8 cellular contexts compared by ENCODE assay signal in the genomic region with DNA sequence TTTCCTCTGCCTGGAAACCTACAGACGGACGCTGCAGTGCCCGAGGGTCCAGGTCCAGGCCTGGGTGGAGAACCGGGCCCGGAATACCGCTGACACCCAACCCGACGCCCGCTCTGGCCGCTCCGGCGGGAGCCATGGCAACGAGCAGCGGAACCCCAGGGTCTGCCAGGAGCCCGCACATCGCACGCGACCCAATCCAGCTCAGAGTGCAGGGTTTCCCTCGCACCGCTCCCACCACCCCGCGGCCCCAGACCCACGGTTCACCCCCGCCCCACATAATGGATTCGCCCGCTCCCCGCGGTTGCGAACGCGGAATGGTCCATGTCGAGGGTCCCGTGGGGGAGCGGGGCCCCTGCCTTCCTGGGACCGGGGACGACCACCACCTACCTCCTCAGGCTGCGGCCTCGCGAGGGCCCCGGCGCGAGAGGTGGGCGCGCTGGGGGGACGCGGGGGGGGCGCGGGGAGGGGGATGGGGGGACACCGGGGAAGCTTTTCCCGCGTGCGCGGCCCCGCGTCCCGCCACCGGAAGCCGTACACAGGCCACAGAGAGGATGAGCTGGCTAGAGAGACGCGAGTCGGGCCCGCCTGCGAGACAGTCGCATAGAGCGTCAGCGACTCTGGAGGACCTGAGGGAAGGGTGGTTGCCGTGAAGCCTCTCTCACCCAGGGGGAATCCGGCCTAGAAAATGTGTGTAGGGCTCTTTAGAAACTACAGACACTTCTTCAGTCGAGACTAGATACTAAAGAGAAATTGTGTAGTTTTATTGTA. TPM values are rescaled to one million over a fixed set of nuclear protein-coding genes. Genes with fewer than 3 reads are reported as not detected.
DNase-seq lines count a peak whose midpoint lies in the region; ATAC-seq and TF ChIP-seq lines count a peak whose summit lies in the region.

A gene with protein sequence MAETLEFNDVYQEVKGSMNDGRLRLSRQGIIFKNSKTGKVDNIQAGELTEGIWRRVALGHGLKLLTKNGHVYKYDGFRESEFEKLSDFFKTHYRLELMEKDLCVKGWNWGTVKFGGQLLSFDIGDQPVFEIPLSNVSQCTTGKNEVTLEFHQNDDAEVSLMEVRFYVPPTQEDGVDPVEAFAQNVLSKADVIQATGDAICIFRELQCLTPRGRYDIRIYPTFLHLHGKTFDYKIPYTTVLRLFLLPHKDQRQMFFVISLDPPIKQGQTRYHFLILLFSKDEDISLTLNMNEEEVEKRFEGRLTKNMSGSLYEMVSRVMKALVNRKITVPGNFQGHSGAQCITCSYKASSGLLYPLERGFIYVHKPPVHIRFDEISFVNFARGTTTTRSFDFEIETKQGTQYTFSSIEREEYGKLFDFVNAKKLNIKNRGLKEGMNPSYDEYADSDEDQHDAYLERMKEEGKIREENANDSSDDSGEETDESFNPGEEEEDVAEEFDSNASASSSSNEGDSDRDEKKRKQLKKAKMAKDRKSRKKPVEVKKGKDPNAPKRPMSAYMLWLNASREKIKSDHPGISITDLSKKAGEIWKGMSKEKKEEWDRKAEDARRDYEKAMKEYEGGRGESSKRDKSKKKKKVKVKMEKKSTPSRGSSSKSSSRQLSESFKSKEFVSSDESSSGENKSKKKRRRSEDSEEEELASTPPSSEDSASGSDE (minus strand): TSS at position 550 of the 768 bp plus-strand sequence. CDS start 771 bp downstream, outside the sequence.

- peaks cover 45% of the 10 kb centered on the region for H3K36me3 Mint-ChIP-seq in activated CD4-positive, alpha-beta T cell treated with anti-CD3 and anti-CD28 coated beads for 36 hours (ENCODE audit: low read depth)

- ATAC-seq in GM19025 (IDR thresholded peaks at IDR 0.05; ENCODE audit: low read depth, unreplicated experiment) (peak; percentile 100), HG03196 (IDR thresholded peaks at IDR 0.05; ENCODE audit: unreplicated experiment) (peak; percentile 99)
- ATAC-seq in activated CD4-positive, alpha-beta T cell treated with anti-CD3 and anti-CD28 coated beads for 36 hours = peak; percentile 99

- H3K27ac Mint-ChIP-seq in activated CD4-positive, alpha-beta T cell treated with anti-CD3 and anti-CD28 coated beads for 36 hours = peak within 1 kb of the TSS; percentile 100

- DNase-seq in AG20443 (ENCODE audit: low spot score) (peak; percentile 94), NCI-H345 treated with DMSO at 0.1 percent for 48 hours (lab: John Stamatoyannopoulos, UW; ENCODE audit: unreplicated experiment) (peak; percentile 78), choroid plexus epithelial cell (ENCODE audit: low read depth) (peak; percentile 86), kidney tubule cell (ENCODE audit: low spot score) (peak; percentile 89)
- peak; percentile 93 for DNase-seq in activated CD4-positive, alpha-beta T cell treated with anti-CD3 and anti-CD28 coated beads for 36 hours
- peak; percentile 70 to 80 (median 75) for DNase-seq in stimulated activated CD4-positive, alpha-beta T cell treated with anti-CD3 and anti-CD28 coated beads, Interleukin-1b, Interleukin-23, amount 100 ng/mL, for 24 hours (ENCODE audit: low read depth in 4 of 4, low spot score in 1 of 4)

- H3K4me3 ChIP-seq in choroid plexus epithelial cell (ENCODE audit: low read depth, low read length) = peak within 1 kb of the TSS; percentile 79

- peak within 1 kb of the TSS; percentile 97 for H3K4me3 Mint-ChIP-seq in activated CD4-positive, alpha-beta T cell treated with anti-CD3 and anti-CD28 coated beads for 36 hours

- CTCF ChIA-PET in activated CD4-positive, alpha-beta T cell treated with anti-CD3 and anti-CD28 coated beads for 36 hours (lab: Charles Lee) = interaction anchor here (0.7 to 3.2 kb wide), 6 partner anchors 10 to 181 kb away, joined by 3 to 12 read pairs (median 3); no protein-coding TSS in a partner anchor

- POLR2A ChIA-PET in activated CD4-positive, alpha-beta T cell treated with anti-CD3 and anti-CD28 coated beads for 36 hours (lab: Charles Lee) = interaction anchor here (1.6 to 1.7 kb wide), 2 partner anchors 10 kb away, joined by 4 to 13 read pairs; a partner anchor contains a TSS

- peaks cover 43% of the 10 kb centered on the region for H3K4me1 Mint-ChIP-seq in activated CD4-positive, alpha-beta T cell treated with anti-CD3 and anti-CD28 coated beads for 36 hours

- intact Hi-C loops in activated CD4-positive, alpha-beta T cell treated with anti-CD3 and anti-CD28 coated beads for 36 hours (cut with DNase I, micrococcal nuclease) = loop anchor here (1.0 to 10.0 kb wide), 10 partner anchors 10 to 1239 kb away; a partner anchor contains a TSS

- no peaks in the 10 kb centered on the region for H3K9me3 Mint-ChIP-seq in activated CD4-positive, alpha-beta T cell treated with anti-CD3 and anti-CD28 coated beads for 36 hours (ENCODE audit: low read depth)

- H3K27me3 Mint-ChIP-seq in activated CD4-positive, alpha-beta T cell treated with anti-CD3 and anti-CD28 coated beads for 36 hours = no peaks in the 10 kb centered on the region

- no peak for TF ChIP-seq CTCF in choroid plexus epithelial cell (conservative IDR thresholded peaks at IDR 0.05; ENCODE audit: low read depth, low read length)

RNA-seq across cellular contexts. Expression of the gene that starts here (rescaled TPM):
- 100 to 1,000 TPM; 279 to 296 TPM for total RNA-seq in activated CD4-positive, alpha-beta T cell treated with anti-CD3 and anti-CD28 coated beads for 36 hours

Comparison
In these comparisons a context has a peak if more than half of its experiments do, and no peak if none do; other contexts are left out.
1. Peak in every context shown above with its lines: DNase-seq, ATAC-seq and H3K4me3 ChIP-seq.